ENCODE assay signal across 29 cellular contexts in the genomic region with DNA sequence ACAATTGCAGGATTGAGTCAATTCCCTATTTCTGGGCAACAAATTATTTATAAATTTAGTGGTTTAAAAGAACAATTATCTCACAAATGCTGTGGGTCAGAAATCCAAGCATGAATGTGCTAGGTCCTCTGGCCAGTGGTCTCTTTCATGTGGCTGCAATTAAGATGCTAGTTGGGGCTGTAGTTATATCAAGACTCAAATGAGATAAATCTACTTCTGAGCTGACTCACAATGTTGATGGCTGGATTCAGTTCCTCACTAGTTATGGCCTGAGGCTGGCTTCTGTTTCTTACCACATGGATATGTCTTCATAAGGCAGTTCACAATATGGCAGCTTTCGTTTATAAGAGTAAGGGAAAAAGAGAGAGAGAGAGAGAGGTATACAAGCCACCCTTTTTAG.
"Had no signal": no experiment of that assay in that cellular context is flagged by ENCODE, and none has a peak within 500 bp of the region (broad histone marks: within the 10 kb centered on the region; RNA-seq: fewer than 3 reads in every experiment).

No MANE protein-coding gene starts in this region.

- H3K4me3 ChIP-seq: ascending aorta, body of pancreas, cardiac muscle cell, SK-N-MC had no signal

- ATAC-seq: activated CD8-positive, alpha-beta T cell treated with anti-CD3 and anti-CD28 coated beads, Interleukin-2, amount 10 ng/mL, durations not matched to agents 7 days and 5 days; body of pancreas; Panc1; Right ventricle myocardium inferior; WTC11 had no signal

- H3K36me3 ChIP-seq: ascending aorta, cardiac muscle cell had no signal

- H3K27me3 ChIP-seq: ascending aorta, body of pancreas, cardiac muscle cell had no signal

- DNase-seq: activated CD4-positive, alpha-beta T cell treated with anti-CD3 and anti-CD28 coated beads for 48 hours; activated CD4-positive, alpha-beta T cell treated with anti-CD3 and anti-CD28 coated beads, Interleukin-2, amount 50 U/mL, for 4 hours; activated CD4-positive, CD25-positive, alpha-beta regulatory T cell treated with anti-CD3 and anti-CD28 coated beads, Interleukin-2, amount 50 U/mL, for 72 hours; activated CD8-positive, alpha-beta memory T cell treated with anti-CD3 and anti-CD28 coated beads, Interleukin-2, amount 50 U/mL, for 48 hours; activated CD8-positive, alpha-beta T cell treated with anti-CD3 and anti-CD28 coated beads, Interleukin-2, amount 10 ng/mL, durations not matched to agents 7 days and 5 days; activated T-cell treated with anti-CD3 and anti-CD28 coated beads, Interleukin-2, amount 50 U/mL, for 1 hour; amniotic stem cell; body of pancreas; Karpas-422; NCI-H1092 treated with DMSO at 0.1 percent for 48 hours; NCI-H1417 treated with DMSO at 0.1 percent for 48 hours; NCI-H1694; NCI-H2029; NCI-H2107; NCI-H2171 treated with DMSO at 0.1 percent for 48 hours; NCI-H226; NCI-H526 treated with DMSO at 0.1 percent for 48 hours; NCI-H82; NK-92 treated with Interleukin-12 subunit alpha and Interleukin-12 subunit beta, amount 100 ng/mL, for 24 hours; OCI-M1; RPMI8226; T-helper 1 cell had no signal

- FAIRE-seq: colon had no signal
